ENCODE assay signal across 2 cellular contexts in genomic region chr5:115844321-115844817, GRCh38.
TF ChIP-seq lines count a peak whose summit lies in the region.

No MANE protein-coding gene starts in this region.

TF ChIP-seq in HepG2, 621 proteins besides CTCF, POLR2A, EP300 and RAD21 (continues in another document):
- TF ChIP-seq ZNF362 (CRISPR knock-in tag; IDR thresholded peaks at IDR 0.05; ENCODE audit: borderline replicate concordance) (peak; percentile 49; the same call in 1 of the 2 replicates), FOXO4 (CRISPR knock-in tag; conservative IDR thresholded peaks at IDR 0.05) (no peak), ZNF317 (CRISPR knock-in tag; IDR thresholded peaks at IDR 0.05) (no peak), THAP8 (CRISPR knock-in tag; IDR thresholded peaks at IDR 0.05; ENCODE audit: borderline replicate concordance) (no peak), ZNF678 (CRISPR knock-in tag; IDR thresholded peaks at IDR 0.05) (no peak), ZNF550 (CRISPR knock-in tag; IDR thresholded peaks at IDR 0.05; ENCODE audit: borderline replicate concordance) (no peak), MXI1 (IDR thresholded peaks at IDR 0.05; ENCODE audit: borderline replicate concordance, low read depth, low read length) (peak; percentile 29; the same call in 1 of the 3 replicates), NFE2L1 (CRISPR knock-in tag; IDR thresholded peaks at IDR 0.05; ENCODE audit: borderline replicate concordance) (no peak), SOX5 (CRISPR knock-in tag; IDR thresholded peaks at IDR 0.05; ENCODE audit: borderline replicate concordance) (peak; percentile 92), ZNF670 (CRISPR knock-in tag; IDR thresholded peaks at IDR 0.05; ENCODE audit: borderline replicate concordance) (no peak), KMT2A (CRISPR knock-in tag; IDR thresholded peaks at IDR 0.05) (0 out of 2 replicates have a peak, but pooled peaks have one; percentile 43), ZSCAN12 (CRISPR knock-in tag; IDR thresholded peaks at IDR 0.05) (no peak), ZNF44 (CRISPR knock-in tag; IDR thresholded peaks at IDR 0.05) (no peak), ZNF282 (IDR thresholded peaks at IDR 0.05; ENCODE audit: partially characterized antibody) (no peak), CCAR2 (optimal IDR thresholded peaks at IDR 0.05; ENCODE audit: low read depth, low read length) (no peak), SOX6 (IDR thresholded peaks at IDR 0.05) (no peak), SOX6 (CRISPR knock-in tag; IDR thresholded peaks at IDR 0.05) (peak; percentile 87), SAP130 (CRISPR knock-in tag; IDR thresholded peaks at IDR 0.05; ENCODE audit: low read depth) (peak; percentile 78), KLF16 (CRISPR knock-in tag; IDR thresholded peaks at IDR 0.05) (0 out of 4 replicates have a peak, but pooled peaks of 1 of the 2 experiments have one; percentile 36), PHF21A (CRISPR knock-in tag; IDR thresholded peaks at IDR 0.05) (no peak), ZNF839 (CRISPR knock-in tag; IDR thresholded peaks at IDR 0.05; ENCODE audit: borderline replicate concordance) (no peak), HNRNPUL1 (IDR thresholded peaks at IDR 0.05; ENCODE audit: low read depth, low read length) (no peak), ZGPAT (CRISPR knock-in tag; IDR thresholded peaks at IDR 0.05) (peak; percentile 54), ZNF430 (CRISPR knock-in tag; IDR thresholded peaks at IDR 0.05) (no peak), DMTF1 (CRISPR knock-in tag; IDR thresholded peaks at IDR 0.05) (no peak), MEF2D (CRISPR knock-in tag; IDR thresholded peaks at IDR 0.05) (peak; percentile 54; the same call in 1 of the 2 replicates)

TF ChIP-seq in HEK293T, 16 proteins besides CTCF, POLR2A, EP300 and RAD21:
- TF ChIP-seq L3MBTL2 (conservative IDR thresholded peaks at IDR 0.05): no peak
- no peak for TF ChIP-seq LEF1 (IDR thresholded peaks at IDR 0.05; ENCODE audit: borderline replicate concordance)
- TF ChIP-seq TARDBP (IDR thresholded peaks at IDR 0.05): no peak
- TF ChIP-seq ELF4 (IDR thresholded peaks at IDR 0.05): no peak
- no peak for TF ChIP-seq SUZ12 (IDR thresholded peaks at IDR 0.05)
- no peak for TF ChIP-seq FOXA1 (IDR thresholded peaks at IDR 0.05)
- no peak for TF ChIP-seq ARNT (IDR thresholded peaks at IDR 0.05)
- no peak for TF ChIP-seq HDGF (IDR thresholded peaks at IDR 0.05; ENCODE audit: borderline replicate concordance)
